ENCODE assay signal across 16 cellular contexts in genomic region chr10:31268616-31269303, GRCh38. TPM values are rescaled to one million over a fixed set of nuclear protein-coding genes. Genes with fewer than 3 reads are reported as not detected.
DNase-seq lines count a peak whose midpoint lies in the region; ATAC-seq, FAIRE-seq and TF ChIP-seq lines count a peak whose summit lies in the region.
"Had no signal": no experiment of that assay in that cellular context is flagged by ENCODE, and none has a peak within 500 bp of the region (broad histone marks: within the 10 kb centered on the region; RNA-seq: fewer than 3 reads in every experiment).

No MANE protein-coding gene starts in this region.

- H3K27ac ChIP-seq in left ventricle myocardium inferior (replicated peaks): peak overlapping the region; percentile 21

- H3K4me3 ChIP-seq in left ventricle myocardium inferior: no peak overlapping the region

- TF ChIP-seq CTCF in left ventricle myocardium inferior (IDR thresholded peaks at IDR 0.05; ENCODE audit: borderline replicate concordance): no peak

- DNase-seq in left ventricle myocardium inferior (no peak), cardiac septum (ENCODE audit: low spot score) (no peak), left kidney (ENCODE audit: low read depth, low spot score) (peak; percentile 61), sciatic nerve (ENCODE audit: low spot score) (no peak), urothelium cell line (ENCODE audit: low spot score) (no peak)
- no peak for DNase-seq in stimulated activated CD4-positive, alpha-beta T cell treated with anti-CD3 and anti-CD28 coated beads, Interleukin-2, amount 100 ng/mL, for 24 hours
- DNase-seq: 8988T, DMS79 treated with DMSO at 0.1 percent for 48 hours, H7, NCI-H1417, NCI-H187, NCI-H2107, NCI-H510A, NCI-H774 had no signal

- no peaks in the 10 kb centered on the region for H3K4me1 ChIP-seq in left ventricle myocardium inferior

- ATAC-seq in sciatic nerve (peak; percentile 87), HG03196 (IDR thresholded peaks at IDR 0.05; ENCODE audit: unreplicated experiment) (no peak), GM19035 (IDR thresholded peaks at IDR 0.05; ENCODE audit: unreplicated experiment) (no peak)

- no peaks in the 10 kb centered on the region for H3K36me3 ChIP-seq in left ventricle myocardium inferior

- no peaks in the 10 kb centered on the region for H3K27me3 ChIP-seq in left ventricle myocardium inferior (ENCODE audit: low read depth)

- intact Hi-C loops in left ventricle myocardium inferior (cut with micrococcal nuclease) (no loop called here), cardiac septum (cut with DNase I) (no loop called here), sciatic nerve (cut with DNase I) (no loop called here)

- H3K9me3 ChIP-seq in left ventricle myocardium inferior (replicated peaks): peaks cover 6% of the 10 kb centered on the region

- FAIRE-seq in urothelium cell line (lab: Jason Lieb, UNC): no peak

RNA-seq across cellular contexts. Expression of gene ZEB1, which starts 50.3 kb away (rescaled TPM):
- 85.4 TPM for total RNA-seq in left ventricle myocardium inferior
- total RNA-seq in cardiac septum: 149 TPM
- 187 TPM for total RNA-seq in sciatic nerve
